In genomic region chr11:126863294-126863997, GRCh38 we compare ENCODE assay signal across 15 cellular contexts.
A peak's percentile ranks its signal among the peaks of the same experiment; 100 is the strongest.
DNase-seq lines count a peak whose midpoint lies in the region; ATAC-seq and TF ChIP-seq lines count a peak whose summit lies in the region.
"Had no signal": no experiment of that assay in that cellular context is flagged by ENCODE, and none has a peak within 500 bp of the region (broad histone marks: within the 10 kb centered on the region; RNA-seq: fewer than 3 reads in every experiment).

No MANE protein-coding gene starts in this region.

- dilution Hi-C loops in IMR-90 (cut with HindIII; ENCODE audit: low sequenced_read_pairs, unreplicated experiment): no loop called here

- H3K36me3 ChIP-seq in IMR-90 (ENCODE audit: control insufficient read depth, insufficient read depth, low read length) (no peaks in the 10 kb centered on the region), neural cell (ENCODE audit: insufficient read depth, low read length) (no peaks in the 10 kb centered on the region), WERI-Rb-1 (no peaks in the 10 kb centered on the region)

- no peak overlapping the region for H2BK15ac ChIP-seq in IMR-90 (ENCODE audit: low read depth, low read length)

- H3K27me3 ChIP-seq in IMR-90 (ENCODE audit: control insufficient read depth, insufficient read depth, low read length): no peaks in the 10 kb centered on the region
- H3K27me3 ChIP-seq in neural cell (ENCODE audit: insufficient read depth, low read depth, low read length): no peaks in the 10 kb centered on the region
- no peaks in the 10 kb centered on the region for H3K27me3 ChIP-seq in WERI-Rb-1 (ENCODE audit: insufficient read depth, low read depth, severe bottlenecking)

- in situ Hi-C loops in IMR-90 (cut with MboI; ENCODE audit: low sequenced_read_pairs): no loop called here

- no peak overlapping the region for H3K14ac ChIP-seq in IMR-90 (replicated peaks; ENCODE audit: low read depth, low read length)

- POLR2A ChIA-PET in IMR-90 (lab: Charles Lee; ENCODE audit: unreplicated experiment): no interaction called here

- intact Hi-C loops in IMR-90 (cut with micrococcal nuclease): no loop called here

- no peak overlapping the region for H3K23ac ChIP-seq in IMR-90 (ENCODE audit: low read depth, low read length)

- no peaks in the 10 kb centered on the region for H3F3A ChIP-seq in neural cell (ENCODE audit: insufficient read depth, low read length, poor library complexity, severe bottlenecking)

- H3K27ac ChIP-seq in IMR-90 (ENCODE audit: insufficient read depth, low read length): no peak overlapping the region
- H3K27ac ChIP-seq in neural cell (ENCODE audit: low read length): peak overlapping the region; percentile 3
- H3K27ac ChIP-seq in WERI-Rb-1: no peak overlapping the region
- H3K27ac ChIP-seq: HL-60 had no signal

- H2AK5ac ChIP-seq in IMR-90 (ENCODE audit: low read depth, low read length): no peak overlapping the region

- ATAC-seq in GM21360 (IDR thresholded peaks at IDR 0.05; ENCODE audit: unreplicated experiment): peak; percentile 47
- ATAC-seq in IMR-90 (ENCODE audit: low read depth): no peak
- ATAC-seq in HG03442 (IDR thresholded peaks at IDR 0.05; ENCODE audit: unreplicated experiment): no peak
- ATAC-seq: HCT116, Right ventricle myocardium inferior had no signal

- no peak overlapping the region for H4K5ac ChIP-seq in IMR-90 (ENCODE audit: low read depth, low read length)

- H2BK20ac ChIP-seq in IMR-90 (ENCODE audit: low read depth, low read length): no peak overlapping the region

- no peaks in the 10 kb centered on the region for H3K9me3 ChIP-seq in IMR-90 (ENCODE audit: control insufficient read depth, insufficient read depth, low read length)
- H3K9me3 ChIP-seq in neural cell (ENCODE audit: low read length): no peaks in the 10 kb centered on the region
- H3K9me3 ChIP-seq in WERI-Rb-1 (ENCODE audit: severe bottlenecking): no peaks in the 10 kb centered on the region

- no TSS peak for BruUV-seq in IMR-90 (replicated peaks; lab: Mats Ljungman, UMichigan)

- TF ChIP-seq RAD21 in IMR-90 (IDR thresholded peaks at IDR 0.05; ENCODE audit: low read length) (no peak), neural cell (conservative IDR thresholded peaks at IDR 0.05) (no peak)

- DNase-seq in IMR-90 (no peak), WERI-Rb-1 (no peak), NCI-H1092 treated with DMSO at 0.1 percent for 48 hours (lab: John Stamatoyannopoulos, UW) (no peak)
- no peak for DNase-seq in stimulated activated CD4-positive, alpha-beta T cell treated with anti-CD3 and anti-CD28 coated beads, Interleukin-12 subunit alpha, Interleukin-12 subunit beta, amount 100 ng/mL, for 4 hours
- DNase-seq: CD4-positive, CD25-positive, alpha-beta regulatory T cell; COR-L47; NCI-H1417 treated with DMSO at 0.1 percent for 48 hours; NCI-H446 treated with DMSO at 0.1 percent for 48 hours had no signal

- no peak overlapping the region for H2BK120ac ChIP-seq in IMR-90 (ENCODE audit: low read depth, low read length)

- no peak overlapping the region for H4K8ac ChIP-seq in IMR-90 (ENCODE audit: low read depth in 2 of 2, low read length in 2 of 2)

- WGBS in IMR-90 (ENCODE audit: extremely low coverage in 2 of 2, insufficient read length in 1 of 2), 2 experiments: 85% methylated on average over 11 of the region's 21 CpGs; no CpG with 5 or more reads in 1 of the 2 experiments

- no peak for TF ChIP-seq EP300 in neural cell (conservative IDR thresholded peaks at IDR 0.05; ENCODE audit: poor library complexity, severe bottlenecking)

- H3K4ac ChIP-seq in IMR-90 (ENCODE audit: low read depth, low read length): no peak overlapping the region

- H2BK5ac ChIP-seq in IMR-90 (ENCODE audit: low read depth, low read length, poor library complexity, severe bottlenecking): no peak overlapping the region

- H3K4me3 ChIP-seq in IMR-90 (ENCODE audit: insufficient read depth, low read depth, low read length) (no peak overlapping the region), neural cell (ENCODE audit: low read length) (no peak overlapping the region), WERI-Rb-1 (ENCODE audit: low read depth, low read length) (no peak overlapping the region)
- H3K4me3 ChIP-seq: GM23338 had no signal

- CTCF ChIA-PET in IMR-90 (lab: Yijun Ruan, JAX): interaction anchor here (0.6 kb wide), 1 partner anchor 85 kb away, joined by 7 read pairs; no protein-coding TSS in a partner anchor

- H2AFZ ChIP-seq in IMR-90 (replicated peaks; ENCODE audit: low read length, poor library complexity): peak overlapping the region; percentile 6
- no peak overlapping the region for H2AFZ ChIP-seq in neural cell (ENCODE audit: low read depth, low read length)
- H2AFZ ChIP-seq: GM23338 had no signal

- H4K20me1 ChIP-seq in IMR-90 (ENCODE audit: insufficient read depth, low read length) (no peaks in the 10 kb centered on the region), neural cell (ENCODE audit: insufficient read depth) (no peaks in the 10 kb centered on the region)

- no peaks in the 10 kb centered on the region for H3K4me1 ChIP-seq in IMR-90 (ENCODE audit: control insufficient read depth, insufficient read depth, low read length)

- no peak overlapping the region for H4K91ac ChIP-seq in IMR-90 (ENCODE audit: insufficient read depth, low read depth, low read length)

- no peak overlapping the region for H3K9ac ChIP-seq in IMR-90 (ENCODE audit: low read depth, low read length)
- H3K9ac ChIP-seq in neural cell (ENCODE audit: low read length): peak overlapping the region; percentile 1

- H3K56ac ChIP-seq in IMR-90 (ENCODE audit: extremely low read depth, insufficient read depth, low read length): no peak overlapping the region

- H3K4me2 ChIP-seq in IMR-90 (ENCODE audit: low read depth, low read length): no peak overlapping the region
- no peak overlapping the region for H3K4me2 ChIP-seq in neural cell (ENCODE audit: low read length)
- H3K4me2 ChIP-seq: GM23338 had no signal

- TF ChIP-seq POLR2A in IMR-90 (IDR thresholded peaks at IDR 0.05; ENCODE audit: low read depth, low read length): no peak

- TF ChIP-seq CTCF in IMR-90 (conservative IDR thresholded peaks at IDR 0.05; ENCODE audit: low read depth, low read length): no peak
- peak; percentile 2 for TF ChIP-seq CTCF in neural cell (IDR thresholded peaks at IDR 0.05; ENCODE audit: poor library complexity, severe bottlenecking)
- no peak for TF ChIP-seq CTCF in WERI-Rb-1 (IDR thresholded peaks at IDR 0.05; ENCODE audit: low read depth, low read length)

- peaks cover 6% of the 10 kb centered on the region; the same call in 1 of the 2 replicates for H3K9me1 ChIP-seq in IMR-90 (ENCODE audit: insufficient read depth, low read length)

- H3K79me2 ChIP-seq in neural cell (replicated peaks; ENCODE audit: insufficient read depth, low read length): no peaks in the 10 kb centered on the region

- H3K79me1 ChIP-seq in IMR-90 (ENCODE audit: low read depth in 1 of 2, low read length in 2 of 2): peaks cover 7 to 12% of the 10 kb centered on the region in 2 experiments; a peak in 2 of 4 replicates

- no peak overlapping the region for H2AK9ac ChIP-seq in IMR-90 (replicated peaks; ENCODE audit: low read depth, low read length, poor library complexity)

- no peaks in the 10 kb centered on the region for H3K9me2 ChIP-seq in neural cell (ENCODE audit: insufficient read depth, low read length)

- no peak overlapping the region for H3K18ac ChIP-seq in IMR-90 (ENCODE audit: low read depth, low read length)

TF ChIP-seq in IMR-90, 13 proteins besides CTCF, POLR2A, EP300 and RAD21 (continues in another document):
- TF ChIP-seq MXI1 (IDR thresholded peaks at IDR 0.05; ENCODE audit: borderline replicate concordance, low read depth, low read length): no peak
- TF ChIP-seq MAFK (IDR thresholded peaks at IDR 0.05; ENCODE audit: low read depth, low read length): no peak
- no peak for TF ChIP-seq FOS (IDR thresholded peaks at IDR 0.05; ENCODE audit: low read depth, low read length)
- TF ChIP-seq RFX5 (IDR thresholded peaks at IDR 0.05; ENCODE audit: low read depth, low read length): no peak
- TF ChIP-seq RCOR1 (IDR thresholded peaks at IDR 0.05; ENCODE audit: insufficient replicate concordance, low read length): no peak
- TF ChIP-seq CHD1 (IDR thresholded peaks at IDR 0.05; ENCODE audit: low read depth, low read length): no peak
- TF ChIP-seq ELK1 (IDR thresholded peaks at IDR 0.05; ENCODE audit: borderline replicate concordance, low read depth, low read length): no peak
- no peak for TF ChIP-seq MAZ (IDR thresholded peaks at IDR 0.05; ENCODE audit: borderline replicate concordance, low read depth, low read length)
- TF ChIP-seq SMC3 (IDR thresholded peaks at IDR 0.05; ENCODE audit: low read depth, low read length): no peak

TF ChIP-seq in neural cell, 6 proteins besides CTCF, POLR2A, EP300 and RAD21:
- no peak for TF ChIP-seq MXI1 (conservative IDR thresholded peaks at IDR 0.05; ENCODE audit: poor library complexity, severe bottlenecking)
- TF ChIP-seq EZH2 (IDR thresholded peaks at IDR 0.05; ENCODE audit: borderline replicate concordance, insufficient read depth, low read length, poor library complexity, severe bottlenecking): no peak
- peak; percentile 39 for TF ChIP-seq POLR2AphosphoS5 (IDR thresholded peaks at IDR 0.05)
TF ChIP-seq in neural cell: peak in this region for 1.
